8 cellular contexts compared by ENCODE assay signal in genomic region chr6:32127717-32128592, GRCh38. TPM values are rescaled to one million over a fixed set of nuclear protein-coding genes. Genes with fewer than 3 reads are reported as not detected.
DNase-seq lines count a peak whose midpoint lies in the region; ATAC-seq and TF ChIP-seq lines count a peak whose summit lies in the region.

Gene ATF6B, minus strand, starts transcription at chr6:32128246. Its CDS starts 39 bp downstream, at chr6:32128207.

- H3K4me1 ChIP-seq in ascending aorta (peaks cover 19 to 25% of the 10 kb centered on the region in 2 donors), right cardiac atrium (ENCODE audit: control insufficient read depth, insufficient read depth, low read length) (peaks cover 21% of the 10 kb centered on the region), uterus (peaks cover 0 to 19% of the 10 kb centered on the region in 2 donors)

- peak within 1 kb of the TSS; percentile 87 to 93 for H3K4me3 ChIP-seq in ascending aorta
- peak within 1 kb of the TSS; percentile 98 for H3K4me3 ChIP-seq in right cardiac atrium (ENCODE audit: low read length)
- peak within 1 kb of the TSS; percentile 93 to 97 for H3K4me3 ChIP-seq in uterus

- under 1% methylated on average over 44 of the region's 44 CpGs for WGBS in right cardiac atrium

- H3K9me3 Mint-ChIP-seq in T-helper 2 cell treated with Interferon-gamma antibody and Interleukin-4, amounts not matched to agents 5 μg/mL and 100 μg/mL, for 36 hours = no peaks in the 10 kb centered on the region

- H3K27me3 Mint-ChIP-seq in T-helper 2 cell treated with Interferon-gamma antibody and Interleukin-4, amounts not matched to agents 5 μg/mL and 100 μg/mL, for 36 hours (ENCODE audit: low read depth) = peaks cover 3% of the 10 kb centered on the region

- peak; percentile 51 to 54 for TF ChIP-seq POLR2A in uterus (IDR thresholded peaks at IDR 0.05)

- peaks cover 30% of the 10 kb centered on the region for H3K36me3 Mint-ChIP-seq in T-helper 2 cell treated with Interferon-gamma antibody and Interleukin-4, amounts not matched to agents 5 μg/mL and 100 μg/mL, for 36 hours (ENCODE audit: low read depth)

- peaks cover 26 to 28% of the 10 kb centered on the region in 2 donors for H3K36me3 ChIP-seq in ascending aorta
- no peaks in the 10 kb centered on the region for H3K36me3 ChIP-seq in uterus

- ATAC-seq in GM18502 (IDR thresholded peaks at IDR 0.05; ENCODE audit: poor library complexity, unreplicated experiment) (peak; percentile 84), HG02970 (IDR thresholded peaks at IDR 0.05; ENCODE audit: low FRiP score, unreplicated experiment) (peak; percentile 80), right cardiac atrium (peak; percentile 96 to 97)

- H3K27me3 ChIP-seq in ascending aorta (no peaks in the 10 kb centered on the region), right cardiac atrium (ENCODE audit: control insufficient read depth, insufficient read depth) (no peaks in the 10 kb centered on the region), uterus (no peaks in the 10 kb centered on the region)

- no peaks in the 10 kb centered on the region for H3K9me3 ChIP-seq in ascending aorta
- no peaks in the 10 kb centered on the region for H3K9me3 ChIP-seq in right cardiac atrium (ENCODE audit: control insufficient read depth, low read length)
- no peaks in the 10 kb centered on the region for H3K9me3 ChIP-seq in uterus

- TF ChIP-seq CTCF in ascending aorta (IDR thresholded peaks at IDR 0.05) (no peak), uterus (IDR thresholded peaks at IDR 0.05) (no peak)

- H3K27ac Mint-ChIP-seq in T-helper 2 cell treated with Interferon-gamma antibody and Interleukin-4, amounts not matched to agents 5 μg/mL and 100 μg/mL, for 36 hours = peak within 1 kb of the TSS; percentile 99

- intact Hi-C loops in ascending aorta (cut with DNase I) (loop anchor here (1.0 to 5.0 kb wide), 2 partner anchors 41 to 69 kb away; no protein-coding TSS in a partner anchor), right cardiac atrium (cut with DNase I) (loop anchor here in 2 of 4 donors (5.0 to 10.0 kb wide), 2 partner anchors 47 to 69 kb away; partner anchors contain the start of genes AGPAT1 (in 1 of the 2) and RNF5 (in 1 of the 2)), uterus (cut with DNase I; ENCODE audit: low total_unique reads) (loop anchor here (10.0 kb wide), 1 partner anchor 47 kb away; the partner anchor contains the start of genes AGPAT1 and RNF5)

- DNase-seq in NCI-H1930 (lab: John Stamatoyannopoulos, UW) (peak; percentile 97 to 98), ascending aorta (ENCODE audit: low spot score in 2 of 2) (peak; percentile 99 to 100), right cardiac atrium (peak; percentile 99), pulmonary artery endothelial cell (ENCODE audit: low read depth, low spot score) (peak; percentile 99), uterus (peak; percentile 96 to 100)
- DNase-seq in T-helper 2 cell treated with Interferon-gamma antibody and Interleukin-4, amounts not matched to agents 5 μg/mL and 100 μg/mL, for 36 hours (ENCODE audit: low spot score) = peak; percentile 99

- H3K4me3 Mint-ChIP-seq in T-helper 2 cell treated with Interferon-gamma antibody and Interleukin-4, amounts not matched to agents 5 μg/mL and 100 μg/mL, for 36 hours = peak within 1 kb of the TSS; percentile 100

- H3K4me1 Mint-ChIP-seq in T-helper 2 cell treated with Interferon-gamma antibody and Interleukin-4, amounts not matched to agents 5 μg/mL and 100 μg/mL, for 36 hours (ENCODE audit: low read depth) = peaks cover 34% of the 10 kb centered on the region

- peak within 1 kb of the TSS; percentile 89 to 92 for H3K27ac ChIP-seq in ascending aorta
- peak within 1 kb of the TSS; percentile 97 for H3K27ac ChIP-seq in right cardiac atrium (ENCODE audit: low read length)
- peak within 1 kb of the TSS; percentile 92 to 98 for H3K27ac ChIP-seq in uterus

RNA-seq across cellular contexts. Expression of gene ATF6B, which starts in this region (rescaled TPM):
- total RNA-seq in ascending aorta (123 TPM), right cardiac atrium (10 to 100 TPM; 35.2 to 44.9 (median 38.5) TPM), pulmonary artery endothelial cell (13.7 and 13.9 TPM in 2 replicates), uterus (100 to 1,000 TPM in 1 of 4 donors, 10 to 100 TPM in 3; 16.4 to 121 (median 33.6) TPM)
- polyA plus RNA-seq in right cardiac atrium = 29.2 TPM

Comparison
In these comparisons a context has a peak if more than half of its experiments do, and no peak if none do; other contexts are left out.
1. Peak in every context shown above with its lines: DNase-seq, ATAC-seq, H3K4me3 ChIP-seq and H3K27ac ChIP-seq.